In genomic region chr9:93963969-93964368, GRCh38 we compare ENCODE assay signal across 18 cellular contexts. TPM values are rescaled to one million over a fixed set of nuclear protein-coding genes. Genes with fewer than 3 reads are reported as not detected.
DNase-seq lines count a peak whose midpoint lies in the region; ATAC-seq, FAIRE-seq and TF ChIP-seq lines count a peak whose summit lies in the region.
"Had no signal": no experiment of that assay in that cellular context is flagged by ENCODE, and none has a peak within 500 bp of the region (broad histone marks: within the 10 kb centered on the region; RNA-seq: fewer than 3 reads in every experiment).

No MANE protein-coding gene starts in this region.

- H3K9ac ChIP-seq in smooth muscle cell (ENCODE audit: low read depth): peak overlapping the region; percentile 40

- no peaks in the 10 kb centered on the region for H3K36me3 Mint-ChIP-seq in activated CD8-positive, alpha-beta memory T cell treated with anti-CD3 and anti-CD28 coated beads, Interleukin-2, amount 10 ng/mL, durations not matched to agents 7 days and 5 days

- H3K27me3 ChIP-seq in H7 (ENCODE audit: control insufficient read depth, insufficient read depth, low read length): peaks cover 36% of the 10 kb centered on the region
- H3K27me3 ChIP-seq in smooth muscle cell (ENCODE audit: low read depth): peaks cover 30% of the 10 kb centered on the region

- CTCF ChIA-PET in activated CD8-positive, alpha-beta memory T cell treated with anti-CD3 and anti-CD28 coated beads, Interleukin-2, amount 10 ng/mL, durations not matched to agents 7 days and 5 days (lab: Charles Lee): interaction anchor here (0.6 to 4.3 kb wide), 7 partner anchors 11 to 1004 kb away, joined by 3 to 34 read pairs (median 6); no protein-coding TSS in a partner anchor

- no peaks in the 10 kb centered on the region for H3K9me3 Mint-ChIP-seq in activated CD8-positive, alpha-beta memory T cell treated with anti-CD3 and anti-CD28 coated beads, Interleukin-2, amount 10 ng/mL, durations not matched to agents 7 days and 5 days (ENCODE audit: low read depth)

- H3K36me3 ChIP-seq in H7 (replicated peaks; ENCODE audit: control insufficient read depth, insufficient read depth, low read length): no peaks in the 10 kb centered on the region
- H3K36me3 ChIP-seq in smooth muscle cell (ENCODE audit: low read depth): no peaks in the 10 kb centered on the region

- no peak for TF ChIP-seq CTCF in smooth muscle cell (IDR thresholded peaks at IDR 0.05; ENCODE audit: borderline replicate concordance, insufficient read depth, poor library complexity, severe bottlenecking)

- H3K27ac Mint-ChIP-seq in activated CD8-positive, alpha-beta memory T cell treated with anti-CD3 and anti-CD28 coated beads, Interleukin-2, amount 10 ng/mL, durations not matched to agents 7 days and 5 days: no peak overlapping the region

- peaks cover 8% of the 10 kb centered on the region for H3K4me1 ChIP-seq in smooth muscle cell (ENCODE audit: low read depth)

- no peak overlapping the region for H3K4me2 ChIP-seq in smooth muscle cell
- H3K4me2 ChIP-seq: A549, PC-9 had no signal

- H3K79me2 ChIP-seq in smooth muscle cell (ENCODE audit: low read depth): no peaks in the 10 kb centered on the region

- no peak for FAIRE-seq in urothelium cell line (lab: Jason Lieb, UNC)
- FAIRE-seq: A549, GM12878, HepG2 had no signal

- H2AFZ ChIP-seq in smooth muscle cell (ENCODE audit: low read depth): no peak overlapping the region
- H2AFZ ChIP-seq: PC-9 had no signal

- H3K4me3 Mint-ChIP-seq in activated CD8-positive, alpha-beta memory T cell treated with anti-CD3 and anti-CD28 coated beads, Interleukin-2, amount 10 ng/mL, durations not matched to agents 7 days and 5 days: no peak overlapping the region

- no peaks in the 10 kb centered on the region for H3K9me3 ChIP-seq in smooth muscle cell (replicated peaks; ENCODE audit: low read depth)
- H3K9me3 ChIP-seq: A549 had no signal

- H3K4me1 Mint-ChIP-seq in activated CD8-positive, alpha-beta memory T cell treated with anti-CD3 and anti-CD28 coated beads, Interleukin-2, amount 10 ng/mL, durations not matched to agents 7 days and 5 days: peaks cover 17% of the 10 kb centered on the region

- intact Hi-C loops in Right ventricle myocardium superior (cut with DNase I): loop anchor here (2.0 kb wide), 1 partner anchor 281 kb away; no protein-coding TSS in a partner anchor

- peaks cover 5% of the 10 kb centered on the region for H3F3A ChIP-seq in smooth muscle cell (ENCODE audit: low read depth)

- peak; percentile 36 for DNase-seq in activated CD8-positive, alpha-beta memory T cell treated with anti-CD3 and anti-CD28 coated beads, Interleukin-2, amount 10 ng/mL, durations not matched to agents 7 days and 5 days
- no peak for DNase-seq in activated CD8-positive, alpha-beta memory T cell treated with anti-CD3 and anti-CD28 coated beads, Interleukin-2, amount 50 U/mL, for 4 hours
- DNase-seq in H7 (peak; percentile 18), ecto neural progenitor cell (ENCODE audit: low spot score) (peak; percentile 34), smooth muscle cell (lab: John Stamatoyannopoulos, UW; ENCODE audit: unreplicated experiment) (no peak), urothelium cell line (ENCODE audit: low spot score) (no peak), cerebellar nuclear complex (lab: John Stamatoyannopoulos, UW) (no peak), Right ventricle myocardium superior (no peak)
- DNase-seq: AML-193, DMS53, NCI-H187, NCI-H446 treated with DMSO at 0.1 percent for 48 hours, NCI-H774, PC-9 had no signal

- H3K27ac ChIP-seq in smooth muscle cell (ENCODE audit: low read depth): peak overlapping the region; percentile 71
- H3K27ac ChIP-seq: A549, PC-9 had no signal

- 34% methylated on average over 8 of the region's 8 CpGs for WGBS in smooth muscle cell (ENCODE audit: low lambda C conversion rate)

- no peak overlapping the region for H3K4me3 ChIP-seq in H7 (ENCODE audit: insufficient read depth, low read depth, low read length)
- no peak overlapping the region for H3K4me3 ChIP-seq in smooth muscle cell
- H3K4me3 ChIP-seq: A549, GM12878, PC-9 had no signal

- no peaks in the 10 kb centered on the region for H4K20me1 ChIP-seq in smooth muscle cell (ENCODE audit: low read depth)

- no peak for ATAC-seq in activated CD8-positive, alpha-beta memory T cell treated with anti-CD3 and anti-CD28 coated beads, Interleukin-2, amount 10 ng/mL, durations not matched to agents 7 days and 5 days
- no peak for ATAC-seq in Right ventricle myocardium superior (ENCODE audit: poor library complexity)
- ATAC-seq: A549, HepG2 had no signal

- H3K27me3 Mint-ChIP-seq in activated CD8-positive, alpha-beta memory T cell treated with anti-CD3 and anti-CD28 coated beads, Interleukin-2, amount 10 ng/mL, durations not matched to agents 7 days and 5 days: peaks cover 50% of the 10 kb centered on the region

RNA-seq across cellular contexts. Expression of gene BARX1, which starts 8.8 kb away (rescaled TPM):
- total RNA-seq in activated CD8-positive, alpha-beta memory T cell treated with anti-CD3 and anti-CD28 coated beads, Interleukin-2, amount 10 ng/mL, durations not matched to agents 7 days and 5 days: not detected
- total RNA-seq in H7 (2014; rRNA removed; shearing (Covaris generic)): 79.7 and 80.4 TPM in 2 replicates
- total RNA-seq in smooth muscle cell: 3.2 and 6.1 TPM in 2 replicates
- polyA plus RNA-seq in smooth muscle cell: 6.1 and 11.5 TPM in 2 replicates
- not detected for total RNA-seq in Right ventricle myocardium superior
- total RNA-seq: GM12878, HepG2, LHCN-M2, PC-9 had no signal
- polyA plus RNA-seq: GM12878, HepG2 had no signal

Comparison
In these comparisons a context has a peak if more than half of its experiments do, and no peak if none do; other contexts are left out.
1. DNase-seq: peak in activated CD8-positive, alpha-beta memory T cell treated with anti-CD3 and anti-CD28 coated beads, Interleukin-2, amount 10 ng/mL, durations not matched to agents 7 days and 5 days (single experiment), H7 (single experiment) and ecto neural progenitor cell (single experiment); none in activated CD8-positive, alpha-beta memory T cell treated with anti-CD3 and anti-CD28 coated beads, Interleukin-2, amount 50 U/mL, for 4 hours (single experiment), smooth muscle cell (single experiment), urothelium cell line (single experiment), cerebellar nuclear complex (0 of 2) and Right ventricle myocardium superior (single experiment).
2. RNA of gene BARX1, which starts 8.8 kb away (total RNA-seq): 79.7 to 80.4 TPM in H7; 3.2 to 6.1 TPM in smooth muscle cell, not detected in activated CD8-positive, alpha-beta memory T cell treated with anti-CD3 and anti-CD28 coated beads, Interleukin-2, amount 10 ng/mL, durations not matched to agents 7 days and 5 days and not detected in Right ventricle myocardium superior (single experiment); every median in the first group is over 10 times any median in the second.